13 cellular contexts compared by ENCODE assay signal in genomic region chr6:55777461-55777860, GRCh38.
"Had no signal": no experiment of that assay in that cellular context is flagged by ENCODE, and none has a peak within 500 bp of the region (broad histone marks: within the 10 kb centered on the region; RNA-seq: fewer than 3 reads in every experiment).

No MANE protein-coding gene starts in this region.

- H3K9me3 ChIP-seq: ascending aorta, heart left ventricle, left lung, thyroid gland, vagina had no signal

- H3K36me3 ChIP-seq: ascending aorta, heart left ventricle, left lung, thyroid gland, vagina had no signal

- H3K4me1 ChIP-seq: ascending aorta, heart left ventricle, vagina had no signal

- DNase-seq: activated CD4-positive, alpha-beta memory T cell treated with anti-CD3 and anti-CD28 coated beads for 36 hours; activated naive CD8-positive, alpha-beta T cell treated with anti-CD3 and anti-CD28 coated beads, Interleukin-2, amount 10 ng/mL, durations not matched to agents 7 days and 5 days; caudate nucleus; cortex of kidney; effector memory CD4-positive, alpha-beta T cell; heart left ventricle; islet precursor cell; left lung; stimulated activated CD4-positive, alpha-beta T cell treated with anti-CD3 and anti-CD28 coated beads, Interleukin-15, amount 100 ng/mL, for 24 hours; T-helper 9 cell; thyroid gland had no signal

- H3K27ac ChIP-seq: ascending aorta, heart left ventricle, left lung, thyroid gland, vagina had no signal

- ATAC-seq: heart left ventricle, left lung had no signal

- H3K4me3 ChIP-seq: ascending aorta, heart left ventricle, left lung, thyroid gland, vagina had no signal

- H3K27me3 ChIP-seq: ascending aorta, heart left ventricle, left lung, thyroid gland, vagina had no signal
